15 cellular contexts compared by ENCODE assay signal in genomic region chr2:223723954-223724411, GRCh38.
A peak's percentile ranks its signal among the peaks of the same experiment; 100 is the strongest.
DNase-seq lines count a peak whose midpoint lies in the region; TF ChIP-seq lines count a peak whose summit lies in the region.
"Had no signal": no experiment of that assay in that cellular context is flagged by ENCODE, and none has a peak within 500 bp of the region (broad histone marks: within the 10 kb centered on the region; RNA-seq: fewer than 3 reads in every experiment).

No MANE protein-coding gene starts in this region.

- no peaks in the 10 kb centered on the region for H4K20me1 ChIP-seq in hepatocyte (ENCODE audit: insufficient read depth, poor library complexity, severe bottlenecking)

- CTCF ChIA-PET in MCF 10A (lab: Yijun Ruan, JAX), result no interaction called here

- H3K4me1 Mint-ChIP-seq in MCF 10A (ENCODE audit: insufficient read depth, unreplicated experiment) (peaks cover 30% of the 10 kb centered on the region), type B pancreatic cell (ENCODE audit: unreplicated experiment) (peaks cover 29% of the 10 kb centered on the region)

- no peaks in the 10 kb centered on the region for H3K79me2 ChIP-seq in hepatocyte

- TF ChIP-seq CTCF in MCF 10A (IDR thresholded peaks at IDR 0.05; ENCODE audit: unreplicated experiment) (no peak), breast epithelium (IDR thresholded peaks at IDR 0.05) (no peak), hepatocyte (IDR thresholded peaks at IDR 0.05; ENCODE audit: poor library complexity) (no peak), type B pancreatic cell (conservative IDR thresholded peaks at IDR 0.05) (no peak)

- H3K27me3 ChIP-seq in breast epithelium, result no peaks in the 10 kb centered on the region
- H3K27me3 ChIP-seq in hepatocyte, result no peaks in the 10 kb centered on the region
- H3K27me3 ChIP-seq: esophagus muscularis mucosa had no signal

- H3K36me3 Mint-ChIP-seq in MCF 10A (ENCODE audit: insufficient read depth, unreplicated experiment) (no peaks in the 10 kb centered on the region), type B pancreatic cell (peaks cover 5% of the 10 kb centered on the region)

- peak overlapping the region; percentile 86 for H3K27ac Mint-ChIP-seq in MCF 10A (ENCODE audit: low read depth, unreplicated experiment)
- peak overlapping the region; percentile 40 for H3K27ac Mint-ChIP-seq in type B pancreatic cell

- 64% methylated on average over 5 of the region's 5 CpGs for WGBS in hepatocyte (ENCODE audit: low lambda C conversion rate, missing lambda C conversion rate)

- H3K4me1 ChIP-seq in breast epithelium, result no peaks in the 10 kb centered on the region
- peaks cover 14% of the 10 kb centered on the region for H3K4me1 ChIP-seq in hepatocyte (ENCODE audit: insufficient read depth)

- H3K4me3 Mint-ChIP-seq in MCF 10A (ENCODE audit: unreplicated experiment) (no peak overlapping the region), type B pancreatic cell (peak overlapping the region; percentile 68)

- H3K36me3 ChIP-seq in breast epithelium (no peaks in the 10 kb centered on the region), hepatocyte (replicated peaks; ENCODE audit: insufficient read depth, low read depth) (no peaks in the 10 kb centered on the region)
- H3K36me3 ChIP-seq: esophagus muscularis mucosa, neutrophil had no signal

- no peaks in the 10 kb centered on the region for H3K9me3 Mint-ChIP-seq in MCF 10A (ENCODE audit: unreplicated experiment)
- peaks cover 7% of the 10 kb centered on the region for H3K9me3 Mint-ChIP-seq in type B pancreatic cell

- H3K4me3 ChIP-seq in breast epithelium, result no peak overlapping the region
- no peak overlapping the region for H3K4me3 ChIP-seq in hepatocyte
- H3K4me3 ChIP-seq: esophagus muscularis mucosa had no signal

- H2AFZ ChIP-seq in hepatocyte, result peak overlapping the region; percentile 19

- H3K9me2 ChIP-seq in hepatocyte (replicated peaks; ENCODE audit: insufficient read depth), result no peaks in the 10 kb centered on the region

- no peaks in the 10 kb centered on the region for H3K9me3 ChIP-seq in breast epithelium
- H3K9me3 ChIP-seq in hepatocyte (ENCODE audit: low read depth), result no peaks in the 10 kb centered on the region
- H3K9me3 ChIP-seq: esophagus muscularis mucosa, neutrophil had no signal

- no TSS peak for BruUV-seq in MCF 10A (replicated peaks; lab: Mats Ljungman, UMichigan)

- intact Hi-C loops in MCF 10A (cut with micrococcal nuclease), result no loop called here
- intact Hi-C loops in breast epithelium (cut with DNase I; ENCODE audit: low total_unique reads), result no loop called here

- H3K4me2 ChIP-seq in hepatocyte, result no peak overlapping the region

- DNase-seq in MCF 10A (ENCODE audit: unreplicated experiment) (peak; percentile 57), breast epithelium (ENCODE audit: low spot score in 2 of 2) (no peak), OCI-M1 (lab: John Stamatoyannopoulos, UW) (peak; percentile 34), hepatocyte (ENCODE audit: low spot score) (no peak), type B pancreatic cell (ENCODE audit: extremely low spot score, unreplicated experiment) (no peak), nucleus accumbens (lab: John Stamatoyannopoulos, UW) (no peak), D341Med (ENCODE audit: low spot score) (no peak)
- DNase-seq in stimulated activated CD4-positive, alpha-beta T cell treated with anti-CD3 and anti-CD28 coated beads, Interleukin-4, amount 100 ng/mL, for 4 hours, result no peak
- DNase-seq: activated CD4-positive, alpha-beta T cell treated with anti-CD3 and anti-CD28 coated beads for 1 hour; activated effector memory CD4-positive, alpha-beta T cell treated with anti-CD3 and anti-CD28 coated beads, Interleukin-2, amount 50 U/mL, for 16 hours; central memory CD4-positive, alpha-beta T cell; NCI-H187 treated with DMSO at 0.1 percent for 48 hours; RPMI8226 had no signal

- H3K27ac ChIP-seq in breast epithelium, result no peak overlapping the region
- H3K27ac ChIP-seq in hepatocyte, result peak overlapping the region; percentile 89
- H3K27ac ChIP-seq: neutrophil had no signal

- H3K27me3 Mint-ChIP-seq in MCF 10A (ENCODE audit: insufficient read depth, unreplicated experiment) (no peaks in the 10 kb centered on the region), type B pancreatic cell (peaks cover 3% of the 10 kb centered on the region)

- POLR2A ChIA-PET in MCF 10A (lab: Yijun Ruan, JAX), result interaction anchor here (1.1 to 5.7 kb wide), 2 partner anchors 26 to 36 kb away, joined by 6 to 46 read pairs; no protein-coding TSS in a partner anchor

- no peak for TF ChIP-seq POLR2A in breast epithelium (IDR thresholded peaks at IDR 0.05)

Comparison
In these comparisons a context has a peak if more than half of its experiments do, and no peak if none do; other contexts are left out.
1. DNase-seq: peak in MCF 10A (single experiment) and OCI-M1 (single experiment); none in breast epithelium (0 of 2), hepatocyte (single experiment), type B pancreatic cell (single experiment), nucleus accumbens (0 of 56), stimulated activated CD4-positive, alpha-beta T cell treated with anti-CD3 and anti-CD28 coated beads, Interleukin-4, amount 100 ng/mL, for 4 hours (0 of 2) and D341Med (single experiment).